Comparison of ENCODE assay signal across 9 cellular contexts in genomic region chr15:51935466-51936118, GRCh38. TPM values are rescaled to one million over a fixed set of nuclear protein-coding genes. Genes with fewer than 3 reads are reported as not detected.
DNase-seq lines count a peak whose midpoint lies in the region; ATAC-seq lines count a peak whose summit lies in the region.
"Had no signal": no experiment of that assay in that cellular context is flagged by ENCODE, and none has a peak within 500 bp of the region (broad histone marks: within the 10 kb centered on the region; RNA-seq: fewer than 3 reads in every experiment).

No MANE protein-coding gene starts in this region.

- no peaks in the 10 kb centered on the region for H3K9me3 Mint-ChIP-seq in CD4-positive, CD25-positive, alpha-beta regulatory T cell
- H3K9me3 Mint-ChIP-seq in T-helper 1 cell treated with Interleukin-12 subunit alpha and Interleukin-12 subunit beta and Interleukin-4 antibody, amounts not matched to agents 30 μg/mL and 1 μg/mL, for 36 hours, result no peaks in the 10 kb centered on the region

- no peaks in the 10 kb centered on the region for H3K27me3 Mint-ChIP-seq in CD4-positive, CD25-positive, alpha-beta regulatory T cell
- no peaks in the 10 kb centered on the region for H3K27me3 Mint-ChIP-seq in T-helper 1 cell treated with Interleukin-12 subunit alpha and Interleukin-12 subunit beta and Interleukin-4 antibody, amounts not matched to agents 30 μg/mL and 1 μg/mL, for 36 hours (ENCODE audit: low read depth)

- H3K4me1 Mint-ChIP-seq in CD4-positive, CD25-positive, alpha-beta regulatory T cell, result peaks cover 0 to 13% (median 0%) of the 10 kb centered on the region in 4 donors
- peaks cover 6% of the 10 kb centered on the region for H3K4me1 Mint-ChIP-seq in T-helper 1 cell treated with Interleukin-12 subunit alpha and Interleukin-12 subunit beta and Interleukin-4 antibody, amounts not matched to agents 30 μg/mL and 1 μg/mL, for 36 hours (ENCODE audit: low read depth)

- no peaks in the 10 kb centered on the region for H3K4me1 ChIP-seq in CD4-positive, CD25-positive, alpha-beta regulatory T cell (ENCODE audit: control insufficient read depth, insufficient read depth, low read length, poor library complexity, severe bottlenecking)

- no peak overlapping the region for H3K4me3 Mint-ChIP-seq in CD4-positive, CD25-positive, alpha-beta regulatory T cell
- no peak overlapping the region for H3K4me3 Mint-ChIP-seq in T-helper 1 cell treated with Interleukin-12 subunit alpha and Interleukin-12 subunit beta and Interleukin-4 antibody, amounts not matched to agents 30 μg/mL and 1 μg/mL, for 36 hours

- peaks cover 18% of the 10 kb centered on the region for H3K36me3 Mint-ChIP-seq in CD4-positive, CD25-positive, alpha-beta regulatory T cell
- H3K36me3 Mint-ChIP-seq in T-helper 1 cell treated with Interleukin-12 subunit alpha and Interleukin-12 subunit beta and Interleukin-4 antibody, amounts not matched to agents 30 μg/mL and 1 μg/mL, for 36 hours (ENCODE audit: low read depth), result peaks cover 17% of the 10 kb centered on the region

- H3K36me3 ChIP-seq in CD4-positive, CD25-positive, alpha-beta regulatory T cell (ENCODE audit: control insufficient read depth, insufficient read depth, low read length), result peaks cover 31% of the 10 kb centered on the region

- H3K27ac Mint-ChIP-seq in CD4-positive, CD25-positive, alpha-beta regulatory T cell, result peak overlapping the region in 2 of 3 donors; percentile 86 to 88
- H3K27ac Mint-ChIP-seq in T-helper 1 cell treated with Interleukin-12 subunit alpha and Interleukin-12 subunit beta and Interleukin-4 antibody, amounts not matched to agents 30 μg/mL and 1 μg/mL, for 36 hours, result peak overlapping the region; percentile 14

- H3K27me3 ChIP-seq in CD4-positive, CD25-positive, alpha-beta regulatory T cell (ENCODE audit: control insufficient read depth, insufficient read depth, low read length), result no peaks in the 10 kb centered on the region

- peak in 1 of 2 donors; percentile 36 for ATAC-seq in CD4-positive, CD25-positive, alpha-beta regulatory T cell (ENCODE audit: low read depth in 2 of 2)
- ATAC-seq in GM19043 (IDR thresholded peaks at IDR 0.05; ENCODE audit: low read depth, unreplicated experiment) (peak; percentile 95), HG02943 (IDR thresholded peaks at IDR 0.05; ENCODE audit: low read depth, unreplicated experiment) (peak; percentile 77)

- H3K27ac ChIP-seq in CD4-positive, CD25-positive, alpha-beta regulatory T cell (ENCODE audit: insufficient read depth, low read length, poor library complexity, severe bottlenecking), result no peak overlapping the region
- H3K27ac ChIP-seq in substantia nigra (ENCODE audit: low read depth, low read length, poor library complexity, severe bottlenecking), result no peak overlapping the region

- no peak for DNase-seq in CD4-positive, CD25-positive, alpha-beta regulatory T cell
- DNase-seq in Ammon's horn (ENCODE audit: low spot score) (no peak), SIG-M5 treated with dmso at 0.1 percent for 504 hours (lab: John Stamatoyannopoulos, UW; ENCODE audit: unreplicated experiment) (no peak), substantia nigra (lab: John Stamatoyannopoulos, UW) (no peak), epidermal melanocyte (ENCODE audit: insufficient read length, low spot score) (no peak)
- DNase-seq: NCI-H1417 had no signal

- H3K9me3 ChIP-seq in CD4-positive, CD25-positive, alpha-beta regulatory T cell (ENCODE audit: control insufficient read depth in 2 of 2, low read length in 2 of 2), result no peaks in the 10 kb centered on the region

- no peak overlapping the region for H3K4me3 ChIP-seq in CD4-positive, CD25-positive, alpha-beta regulatory T cell (ENCODE audit: low read depth, low read length)

RNA-seq across cellular contexts. Expression of gene LEO1, which starts 36.0 kb away (rescaled TPM):
- 12.5 TPM for total RNA-seq in CD4-positive, CD25-positive, alpha-beta regulatory T cell
- polyA plus RNA-seq in CD4-positive, CD25-positive, alpha-beta regulatory T cell, result 10 to 100 TPM; 16.5 to 23.9 (median 21.3) TPM
